In the genomic region with DNA sequence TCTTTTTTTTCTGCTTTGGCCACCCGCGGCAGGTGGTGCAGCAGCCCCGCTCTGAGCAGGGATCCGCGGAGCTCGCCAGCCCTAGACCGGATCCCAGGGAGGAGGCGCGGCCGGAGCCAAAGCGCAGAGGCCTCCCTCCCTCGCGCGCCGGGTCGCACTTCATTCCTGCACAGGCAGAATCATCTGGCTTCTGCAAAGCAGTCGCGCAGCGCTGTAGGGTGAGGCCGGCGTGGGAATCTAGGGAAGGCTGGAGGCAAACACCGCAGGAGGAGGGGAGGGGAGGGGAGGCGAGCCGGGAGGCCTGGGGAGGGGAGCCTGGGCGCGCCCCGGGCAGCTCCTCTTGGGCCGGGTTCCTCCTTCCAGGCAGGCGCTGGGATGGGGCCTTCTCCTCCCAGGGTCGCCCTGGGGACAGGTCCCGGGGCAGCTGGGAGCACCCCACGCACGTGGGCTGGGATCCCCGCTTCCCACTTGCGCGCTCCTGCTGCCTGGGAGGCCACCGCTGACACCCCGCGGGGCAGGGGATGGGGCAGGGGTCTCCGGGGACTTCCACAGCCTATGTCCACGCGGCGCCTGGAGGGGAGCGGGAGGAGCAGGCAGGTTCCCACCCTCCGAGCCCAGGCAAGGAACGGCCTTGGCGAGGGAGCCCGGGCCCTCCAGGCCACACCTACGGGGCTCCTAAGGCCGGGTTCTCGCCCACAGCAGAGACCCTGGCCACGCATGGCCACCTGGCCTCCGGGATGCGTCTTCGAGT, we compare ENCODE assay signal across 9 cellular contexts.
DNase-seq lines count a peak whose midpoint lies in the region; ATAC-seq and TF ChIP-seq lines count a peak whose summit lies in the region.
"Had no signal": no experiment of that assay in that cellular context is flagged by ENCODE, and none has a peak within 500 bp of the region (broad histone marks: within the 10 kb centered on the region; RNA-seq: fewer than 3 reads in every experiment).

No MANE protein-coding gene starts in this region.

- peaks cover 73% of the 10 kb centered on the region for H3K79me2 ChIP-seq in parathyroid adenoma

- peak overlapping the region; percentile 35 for H3K4me3 ChIP-seq in AG09309 (ENCODE audit: control insufficient read depth, low read depth, low read length)
- peak overlapping the region; percentile 23 to 39 for H3K4me3 ChIP-seq in cardiac fibroblast (replicated peaks in 1 of 2; ENCODE audit: low read depth in 2 of 2, low read length in 2 of 2)
- H3K4me3 ChIP-seq in iPS-18a (ENCODE audit: low read length) = peak overlapping the region; percentile 63
- H3K4me3 ChIP-seq in parathyroid adenoma (ENCODE audit: low read depth, low read length) = no peak overlapping the region

- ATAC-seq in HG03045 (IDR thresholded peaks at IDR 0.05; ENCODE audit: unreplicated experiment) (no peak), GM18519 (IDR thresholded peaks at IDR 0.05; ENCODE audit: low FRiP score, unreplicated experiment) (no peak), HG03175 (IDR thresholded peaks at IDR 0.05; ENCODE audit: unreplicated experiment) (no peak)

- no peak overlapping the region for H3K4me2 ChIP-seq in parathyroid adenoma (ENCODE audit: low read length)

- H3K36me3 ChIP-seq in iPS-18a (ENCODE audit: control insufficient read depth, low read depth, low read length) = no peaks in the 10 kb centered on the region
- H3K36me3 ChIP-seq in parathyroid adenoma (ENCODE audit: control insufficient read depth, insufficient read depth, low read length) = no peaks in the 10 kb centered on the region

- H3K27ac ChIP-seq in iPS-18a (ENCODE audit: low read length) (no peak overlapping the region), parathyroid adenoma (peak overlapping the region; percentile 9)
- H3K27ac ChIP-seq: C4-2B had no signal

- no peak overlapping the region for H2AFZ ChIP-seq in parathyroid adenoma

- H3K9me3 ChIP-seq in iPS-18a (ENCODE audit: control insufficient read depth, low read depth, low read length) (no peaks in the 10 kb centered on the region), parathyroid adenoma (ENCODE audit: control insufficient read depth, low read length) (no peaks in the 10 kb centered on the region)

- no peak for DNase-seq in AG09309 (ENCODE audit: low read depth)
- peak; percentile 38 to 73 for DNase-seq in cardiac fibroblast (ENCODE audit: low read depth in 2 of 2)
- DNase-seq in NCI-H345 treated with DMSO at 0.1 percent for 48 hours (lab: John Stamatoyannopoulos, UW; ENCODE audit: unreplicated experiment) = no peak

- TF ChIP-seq CTCF in AG09309 (IDR thresholded peaks at IDR 0.05; ENCODE audit: control insufficient read depth, insufficient read depth, low read depth, low read length, missing control alignments) = no peak
- TF ChIP-seq CTCF in cardiac fibroblast (IDR thresholded peaks at IDR 0.05; ENCODE audit: low read depth, low read length) = no peak
- TF ChIP-seq CTCF in parathyroid adenoma (IDR thresholded peaks at IDR 0.05) = no peak

- H3K27me3 ChIP-seq in iPS-18a (ENCODE audit: control insufficient read depth, insufficient read depth, low read length) = peaks cover 14% of the 10 kb centered on the region
- no peaks in the 10 kb centered on the region for H3K27me3 ChIP-seq in parathyroid adenoma (ENCODE audit: control insufficient read depth, insufficient read depth, low read length)

- no peak overlapping the region for H3K9ac ChIP-seq in iPS-18a (ENCODE audit: low read length)
- H3K9ac ChIP-seq in parathyroid adenoma = no peak overlapping the region

- peaks cover 6% of the 10 kb centered on the region for H3K4me1 ChIP-seq in iPS-18a (ENCODE audit: control insufficient read depth, low read depth, low read length)
- peaks cover 53% of the 10 kb centered on the region for H3K4me1 ChIP-seq in parathyroid adenoma

Comparison
In these comparisons a context has a peak if more than half of its experiments do, and no peak if none do; other contexts are left out.
1. DNase-seq: peak in cardiac fibroblast (2 of 2); none in AG09309 (single experiment) and NCI-H345 treated with DMSO at 0.1 percent for 48 hours (single experiment).